ENCODE assay signal across 12 cellular contexts in the genomic region with DNA sequence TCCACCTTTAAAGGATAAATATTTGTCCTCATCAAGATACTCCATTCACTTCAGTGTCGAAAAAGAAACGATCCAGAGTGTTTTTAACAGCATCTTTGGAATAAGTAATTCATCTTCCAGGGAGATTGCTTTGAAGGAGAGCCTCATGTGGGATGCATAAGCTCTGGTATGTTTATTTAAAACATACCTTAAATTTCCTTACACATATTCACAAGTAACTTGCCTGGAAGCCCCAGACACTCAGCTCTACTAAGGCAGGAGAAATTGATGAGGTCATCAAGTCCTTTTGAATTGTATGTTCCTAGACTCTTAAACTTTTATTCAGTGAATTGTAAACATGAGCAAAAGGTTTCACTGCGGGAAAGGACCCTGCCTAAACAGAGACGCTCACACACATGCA.
DNase-seq lines count a peak whose midpoint lies in the region; ATAC-seq and TF ChIP-seq lines count a peak whose summit lies in the region.
"Had no signal": no experiment of that assay in that cellular context is flagged by ENCODE, and none has a peak within 500 bp of the region (broad histone marks: within the 10 kb centered on the region; RNA-seq: fewer than 3 reads in every experiment).

No MANE protein-coding gene starts in this region.

- H3K79me2 ChIP-seq in osteoblast (ENCODE audit: insufficient read depth, low read length), result no peaks in the 10 kb centered on the region

- TF ChIP-seq CTCF in cardiac fibroblast (IDR thresholded peaks at IDR 0.05; ENCODE audit: low read depth, low read length) (no peak), osteoblast (IDR thresholded peaks at IDR 0.05; ENCODE audit: extremely low read depth, low read depth, low read length) (no peak), heart right ventricle (IDR thresholded peaks at IDR 0.05) (no peak)

- peak overlapping the region; percentile 37 for H2AFZ ChIP-seq in osteoblast (ENCODE audit: low read length)

- H3K36me3 ChIP-seq in osteoblast (ENCODE audit: insufficient read depth, low read length) (no peaks in the 10 kb centered on the region), heart right ventricle (no peaks in the 10 kb centered on the region)

- no peak for ATAC-seq in heart right ventricle
- no peak for ATAC-seq in left colon
- ATAC-seq in HG02852 (IDR thresholded peaks at IDR 0.05; ENCODE audit: unreplicated experiment), result no peak

- peak; percentile 94 for DNase-seq in EH (ENCODE audit: low read depth)
- DNase-seq in NCI-H226, result peak; percentile 41
- DNase-seq in cardiac fibroblast (ENCODE audit: low read depth in 2 of 2), result peak; percentile 19 to 82
- peak; percentile 81 for DNase-seq in osteoblast (ENCODE audit: insufficient read length, low spot score, missing footprints)
- no peak for DNase-seq in heart right ventricle
- no peak for DNase-seq in GM19240 (ENCODE audit: insufficient read length, low spot score)
- no peak for DNase-seq in left colon
- DNase-seq: aorta; naive thymus-derived CD8-positive, alpha-beta T cell; NCI-H187 treated with DMSO at 0.1 percent for 48 hours; T1000 had no signal

- H3K27me3 ChIP-seq in osteoblast (ENCODE audit: insufficient read depth, low read length) (no peaks in the 10 kb centered on the region), heart right ventricle (peaks cover 0 to 30% (median 15%) of the 10 kb centered on the region in 7 donors)

- H3K4me3 ChIP-seq in cardiac fibroblast (replicated peaks in 1 of 2; ENCODE audit: low read depth in 2 of 2, low read length in 2 of 2) (no peak overlapping the region), osteoblast (ENCODE audit: insufficient read depth, low read length) (peak overlapping the region; percentile 61), heart right ventricle (no peak overlapping the region)

- H3K4me1 ChIP-seq in osteoblast (ENCODE audit: insufficient read depth, low read length) (peaks cover 37% of the 10 kb centered on the region), heart right ventricle (peaks cover 0 to 9% (median 0%) of the 10 kb centered on the region in 9 donors)

- peak overlapping the region; percentile 83 for H3K27ac ChIP-seq in osteoblast (ENCODE audit: low read depth, low read length)
- H3K27ac ChIP-seq in heart right ventricle, result no peak overlapping the region

- H3K9me3 ChIP-seq in osteoblast (ENCODE audit: low read depth, low read length) (no peaks in the 10 kb centered on the region), heart right ventricle (no peaks in the 10 kb centered on the region)

- intact Hi-C loops in heart right ventricle (cut with DNase I) (no loop called here), left colon (cut with DNase I, micrococcal nuclease) (no loop called here)

- peak overlapping the region; percentile 87 for H3K4me2 ChIP-seq in osteoblast (ENCODE audit: insufficient read depth, low read length)

- H4K20me1 ChIP-seq in osteoblast (ENCODE audit: insufficient read depth, low read length), result no peaks in the 10 kb centered on the region

- 73 to 79% methylated on average over 4 of the region's 4 CpGs for WGBS in heart right ventricle, 2 donors

Comparison
In these comparisons a context has a peak if more than half of its experiments do, and no peak if none do; other contexts are left out.
1. DNase-seq: peak in EH (single experiment), NCI-H226 (single experiment), cardiac fibroblast (2 of 2) and osteoblast (single experiment); none in heart right ventricle (0 of 2), GM19240 (single experiment) and left colon (0 of 2).